Comparison of ENCODE assay signal across 25 cellular contexts in genomic region chr6:108768176-108768555, GRCh38.
"Had no signal": no experiment of that assay in that cellular context is flagged by ENCODE, and none has a peak within 500 bp of the region (broad histone marks: within the 10 kb centered on the region; RNA-seq: fewer than 3 reads in every experiment).

No MANE protein-coding gene starts in this region.

- DNase-seq: activated CD4-positive, alpha-beta T cell treated with anti-CD3 and anti-CD28 coated beads for 1 hour; activated effector memory CD4-positive, alpha-beta T cell treated with anti-CD3 and anti-CD28 coated beads, Interleukin-2, amount 50 U/mL, for 16 hours; activated naive CD4-positive, alpha-beta T cell treated with anti-CD3 and anti-CD28 coated beads for 36 hours; activated T-cell treated with anti-CD3 and anti-CD28 coated beads, Interleukin-2, amount 50 U/mL, for 1 hour; amniotic stem cell; caudate nucleus; cortex of kidney; left ventricle myocardium inferior; mesendoderm; nephron progenitor cell; nucleus accumbens; psoas muscle; right cardiac atrium; stimulated activated CD4-positive, alpha-beta T cell treated with anti-CD3 and anti-CD28 coated beads, Interleukin-15, amount 100 ng/mL, for 24 hours; stimulated activated CD4-positive, alpha-beta T cell treated with anti-CD3 and anti-CD28 coated beads, Interleukin-2, amount 100 ng/mL, for 24 hours; stimulated activated naive B cell treated with anti-CD40 and anti-IgM and Interleukin-4, amounts not matched to agents 10 μg/mL and 1 μg/mL and 100 μg/mL, for 72 hours; stomach; thyroid gland had no signal

- H3K4me3 ChIP-seq: gastroesophageal sphincter, hepatocyte, left ventricle myocardium inferior, lung, psoas muscle, stomach, thyroid gland had no signal

- H3K4me1 ChIP-seq: gastroesophageal sphincter, parathyroid adenoma had no signal

- H3K36me3 ChIP-seq: gastroesophageal sphincter, left ventricle myocardium inferior, stomach, thyroid gland had no signal

- H3K9me3 ChIP-seq: gastroesophageal sphincter, left ventricle myocardium inferior, psoas muscle, stomach, thyroid gland had no signal

- H3K9me3 Mint-ChIP-seq: activated naive CD4-positive, alpha-beta T cell treated with anti-CD3 and anti-CD28 coated beads for 36 hours; activated T-helper 1 cell treated with anti-CD3 and anti-CD28 coated beads, Interleukin-12 subunit alpha, Interleukin-12 subunit beta, Interleukin-2, Interleukin-4 antibody, amounts not matched to agents 30 ng/mL and 10 ng/mL and 1 ng/mL, durations not matched to agents 14 hours and 24 hours and 36 hours; stimulated activated naive B cell treated with anti-CD40 and anti-IgM and Interleukin-4, amounts not matched to agents 10 μg/mL and 1 μg/mL and 100 μg/mL, for 72 hours; T-helper 1 cell treated with Interleukin-12 subunit alpha and Interleukin-12 subunit beta and Interleukin-4 antibody, amounts not matched to agents 30 μg/mL and 1 μg/mL, for 36 hours had no signal

- ATAC-seq: gastroesophageal sphincter; psoas muscle; right cardiac atrium; stimulated activated naive B cell treated with anti-CD40 and anti-IgM and Interleukin-4, amounts not matched to agents 10 μg/mL and 1 μg/mL and 100 μg/mL, for 72 hours; WTC11 had no signal

- H3K27me3 ChIP-seq: gastroesophageal sphincter, hepatocyte, stomach, thyroid gland had no signal

- H3K27ac Mint-ChIP-seq: activated naive CD4-positive, alpha-beta T cell treated with anti-CD3 and anti-CD28 coated beads for 36 hours; activated T-helper 1 cell treated with anti-CD3 and anti-CD28 coated beads, Interleukin-12 subunit alpha, Interleukin-12 subunit beta, Interleukin-2, Interleukin-4 antibody, amounts not matched to agents 30 ng/mL and 10 ng/mL and 1 ng/mL, durations not matched to agents 14 hours and 24 hours and 36 hours; nephron progenitor cell; stimulated activated naive B cell treated with anti-CD40 and anti-IgM and Interleukin-4, amounts not matched to agents 10 μg/mL and 1 μg/mL and 100 μg/mL, for 72 hours; T-helper 1 cell treated with Interleukin-12 subunit alpha and Interleukin-12 subunit beta and Interleukin-4 antibody, amounts not matched to agents 30 μg/mL and 1 μg/mL, for 36 hours; WTC11 had no signal

- H3K4me3 Mint-ChIP-seq: activated naive CD4-positive, alpha-beta T cell treated with anti-CD3 and anti-CD28 coated beads for 36 hours; activated T-helper 1 cell treated with anti-CD3 and anti-CD28 coated beads, Interleukin-12 subunit alpha, Interleukin-12 subunit beta, Interleukin-2, Interleukin-4 antibody, amounts not matched to agents 30 ng/mL and 10 ng/mL and 1 ng/mL, durations not matched to agents 14 hours and 24 hours and 36 hours; nephron progenitor cell; stimulated activated naive B cell treated with anti-CD40 and anti-IgM and Interleukin-4, amounts not matched to agents 10 μg/mL and 1 μg/mL and 100 μg/mL, for 72 hours; T-helper 1 cell treated with Interleukin-12 subunit alpha and Interleukin-12 subunit beta and Interleukin-4 antibody, amounts not matched to agents 30 μg/mL and 1 μg/mL, for 36 hours; WTC11 had no signal

- H3K27ac ChIP-seq: gastroesophageal sphincter, hepatocyte, left ventricle myocardium inferior, parathyroid adenoma, psoas muscle, stomach, thyroid gland had no signal

- H3K4me1 Mint-ChIP-seq: nephron progenitor cell; stimulated activated naive B cell treated with anti-CD40 and anti-IgM and Interleukin-4, amounts not matched to agents 10 μg/mL and 1 μg/mL and 100 μg/mL, for 72 hours had no signal

- H3K36me3 Mint-ChIP-seq: stimulated activated naive B cell treated with anti-CD40 and anti-IgM and Interleukin-4, amounts not matched to agents 10 μg/mL and 1 μg/mL and 100 μg/mL, for 72 hours; WTC11 had no signal
